In the genomic region with DNA sequence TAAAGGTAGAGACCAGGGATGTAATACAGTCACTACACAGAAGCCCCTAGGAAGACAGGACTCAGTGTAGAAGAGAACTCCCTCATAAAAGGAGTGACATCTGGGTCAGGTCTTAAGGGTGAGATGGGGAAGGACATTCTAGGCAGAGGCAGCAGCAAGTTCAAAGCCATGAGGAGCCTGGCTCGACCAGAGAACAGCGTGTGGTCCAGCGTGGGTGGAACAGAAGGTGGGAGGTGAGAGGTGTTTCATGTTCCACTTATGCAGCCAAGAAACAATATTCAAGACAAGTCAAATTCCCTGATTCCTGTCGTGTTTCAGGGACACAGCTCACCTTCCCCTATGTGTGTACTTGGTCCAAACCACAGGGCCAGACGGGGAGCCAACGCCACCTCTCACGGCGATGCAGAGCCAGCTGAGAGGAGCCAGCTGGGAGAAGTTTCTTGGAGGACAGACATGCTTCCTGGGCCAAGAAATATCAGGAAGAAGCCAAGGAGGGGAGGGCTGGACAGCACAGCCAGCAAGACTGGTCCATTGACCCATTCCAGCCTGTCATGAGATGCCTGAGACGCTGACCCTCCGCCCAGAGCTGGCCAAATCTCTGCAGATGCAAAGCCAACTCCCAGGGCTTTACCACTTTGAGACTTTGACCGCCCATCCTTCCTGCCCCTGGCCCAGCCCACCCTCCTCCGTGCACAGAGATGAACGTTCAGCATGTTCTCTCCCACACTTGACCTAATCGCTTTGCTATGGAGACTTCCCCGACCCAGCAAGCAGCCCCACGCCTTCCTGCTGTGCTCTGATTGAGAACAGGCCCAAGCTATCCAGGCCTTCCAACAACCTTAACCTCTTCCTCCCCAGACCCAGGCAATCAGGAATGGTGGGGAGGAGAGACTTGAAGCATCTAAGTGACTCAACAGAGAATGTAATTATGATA, we compare ENCODE assay signal across 10 cellular contexts. TPM values are rescaled to one million over a fixed set of nuclear protein-coding genes. Genes with fewer than 3 reads are reported as not detected.
DNase-seq lines count a peak whose midpoint lies in the region; ATAC-seq lines count a peak whose summit lies in the region.
"Had no signal": no experiment of that assay in that cellular context is flagged by ENCODE, and none has a peak within 500 bp of the region (broad histone marks: within the 10 kb centered on the region; RNA-seq: fewer than 3 reads in every experiment).

No MANE protein-coding gene starts in this region.

- H3K9me3 ChIP-seq in aorta (ENCODE audit: control insufficient read depth, low read length) = no peaks in the 10 kb centered on the region

- WGBS in aorta, 2 donors = 5 to 7% methylated on average over 16 of the region's 16 CpGs

- DNase-seq in Right ventricle myocardium inferior (ENCODE audit: missing footprints) (peak; percentile 85), cardiac septum (ENCODE audit: low spot score) (no peak), Right ventricle myocardium superior (peak; percentile 79), mucosa of gallbladder (ENCODE audit: low spot score) (peak; percentile 59), aorta (peak in 1 of 2 donors; percentile 77)
- DNase-seq: DMS79 treated with DMSO at 0.1 percent for 48 hours, SIG-M5 had no signal

- H3K27me3 ChIP-seq in aorta (ENCODE audit: control insufficient read depth in 1 of 2, insufficient read depth in 2 of 2, low read length in 1 of 2) = no peaks in the 10 kb centered on the region

- no peak overlapping the region for H3K4me3 ChIP-seq in aorta (ENCODE audit: low read length in 2 of 2)

- ATAC-seq in Right ventricle myocardium inferior (peak; percentile 89), Right ventricle myocardium superior (ENCODE audit: poor library complexity) (peak; percentile 89), aorta (ENCODE audit: low FRiP score) (peak; percentile 84), HG03280 (IDR thresholded peaks at IDR 0.05; ENCODE audit: unreplicated experiment) (no peak), HG03342 (IDR thresholded peaks at IDR 0.05; ENCODE audit: unreplicated experiment) (no peak), HG02885 (IDR thresholded peaks at IDR 0.05; ENCODE audit: poor library complexity, unreplicated experiment) (no peak)

- peaks cover 0 to 2% of the 10 kb centered on the region in 2 donors for H3K36me3 ChIP-seq in aorta (ENCODE audit: control insufficient read depth in 1 of 2, insufficient read depth in 2 of 2, low read length in 1 of 2)

- intact Hi-C loops in Right ventricle myocardium inferior (cut with DNase I) (no loop called here), cardiac septum (cut with DNase I) (no loop called here), Right ventricle myocardium superior (cut with DNase I) (no loop called here), aorta (cut with DNase I) (no loop called here)

- H3K4me1 ChIP-seq in aorta (ENCODE audit: control insufficient read depth in 1 of 2, insufficient read depth in 2 of 2, low read length in 2 of 2) = no peaks in the 10 kb centered on the region

- peak overlapping the region in 1 of 2 donors; percentile 39 for H3K27ac ChIP-seq in aorta (ENCODE audit: low read depth in 1 of 2, low read length in 2 of 2)

RNA-seq across cellular contexts. Expression of a gene that starts 12.1 kb away (rescaled TPM):
- total RNA-seq in Right ventricle myocardium inferior = 4.5 TPM
- 2.5 TPM for total RNA-seq in cardiac septum
- 3.5 TPM for total RNA-seq in Right ventricle myocardium superior
- 20.7 TPM for total RNA-seq in mucosa of gallbladder
- total RNA-seq in aorta = 10 to 100 TPM; 17.6 to 35.4 TPM
- polyA plus RNA-seq in aorta = 10 to 100 TPM in 1 of 2 donors, 1 to 10 TPM in 1; 9.9 to 19.4 TPM

Comparison
In these comparisons a context has a peak if more than half of its experiments do, and no peak if none do; other contexts are left out.
1. ATAC-seq: peak in Right ventricle myocardium inferior (single experiment), Right ventricle myocardium superior (single experiment) and aorta (single experiment); none in HG03280 (single experiment), HG03342 (single experiment) and HG02885 (single experiment).